ENCODE assay signal across 7 cellular contexts in the genomic region with DNA sequence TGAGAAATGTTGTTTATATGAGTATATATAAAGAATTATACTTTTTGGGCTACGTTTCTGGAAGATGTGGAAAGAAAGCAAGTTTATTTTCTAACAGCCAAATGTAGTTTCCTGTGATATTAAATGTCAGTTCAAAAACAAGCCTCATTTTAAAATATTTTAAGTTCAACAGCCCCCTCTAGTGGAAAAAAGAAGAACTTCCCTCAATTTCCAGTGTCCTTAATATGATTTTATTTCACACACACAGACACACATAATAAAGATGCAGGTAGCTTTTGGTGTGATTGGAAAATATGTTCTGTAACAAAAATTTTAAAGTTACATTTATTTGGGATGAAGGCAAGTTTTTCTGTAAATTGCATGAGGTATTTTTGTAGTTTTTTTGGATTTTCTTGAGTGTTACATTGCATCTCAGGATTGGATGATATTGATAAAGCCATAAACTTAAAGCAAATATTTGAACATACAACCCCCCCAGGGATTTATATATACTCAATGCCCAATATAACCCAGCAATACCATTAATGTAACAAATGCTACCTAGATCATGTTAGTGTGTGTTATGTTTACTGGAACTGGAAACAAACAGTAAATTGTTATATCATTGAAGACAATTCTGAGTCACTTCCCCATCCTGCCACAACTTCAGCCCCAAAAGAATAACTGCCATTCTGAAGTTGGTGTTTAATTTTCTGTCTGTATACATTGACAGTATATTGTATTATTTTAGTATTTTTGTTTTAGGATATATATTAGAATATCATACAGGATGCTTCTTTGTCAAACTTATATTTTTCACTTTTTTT. TPM values are rescaled to one million over a fixed set of nuclear protein-coding genes. Genes with fewer than 3 reads are reported as not detected.
DNase-seq lines count a peak whose midpoint lies in the region; ATAC-seq and TF ChIP-seq lines count a peak whose summit lies in the region.

No MANE protein-coding gene starts in this region.

- no peaks in the 10 kb centered on the region for H3K9me3 ChIP-seq in mesenchymal stem cell (ENCODE audit: control insufficient read depth, low read length)

- WGBS in mesenchymal stem cell: no CpG with 5 or more reads among the region's 1 CpG

- ATAC-seq in HG03159 (IDR thresholded peaks at IDR 0.05; ENCODE audit: unreplicated experiment) (peak; percentile 52), HG02938 (IDR thresholded peaks at IDR 0.05; ENCODE audit: unreplicated experiment) (no peak)

- H3K27ac Mint-ChIP-seq in chondrocyte (ENCODE audit: unreplicated experiment): no peak overlapping the region

- H3K14ac ChIP-seq in mesenchymal stem cell (ENCODE audit: low read length in 2 of 2): no peak overlapping the region

- no peak overlapping the region for H2BK5ac ChIP-seq in mesenchymal stem cell (ENCODE audit: low read depth, low read length, poor library complexity, severe bottlenecking)

- no peak overlapping the region for H4K8ac ChIP-seq in mesenchymal stem cell (ENCODE audit: low read length)

- H3K4ac ChIP-seq in mesenchymal stem cell (ENCODE audit: low read depth in 1 of 2, low read length in 2 of 2): no peak overlapping the region

- no peaks in the 10 kb centered on the region for H3K27me3 Mint-ChIP-seq in chondrocyte (ENCODE audit: low read depth)

- H4K91ac ChIP-seq in mesenchymal stem cell (ENCODE audit: low read length): no peak overlapping the region

- H3K4me3 ChIP-seq in mesenchymal stem cell (ENCODE audit: insufficient read depth in 1 of 2, low read depth in 1 of 2, low read length in 2 of 2): no peak overlapping the region

- H3K27me3 ChIP-seq in mesenchymal stem cell (ENCODE audit: control insufficient read depth in 1 of 2, insufficient read depth in 1 of 2, low read length in 2 of 2): no peaks in the 10 kb centered on the region

- peak; percentile 89 for TF ChIP-seq CTCF in chondrocyte (IDR thresholded peaks at IDR 0.05)

- H3K4me1 Mint-ChIP-seq in chondrocyte (ENCODE audit: low read depth): no peaks in the 10 kb centered on the region

- H3K79me1 ChIP-seq in mesenchymal stem cell (replicated peaks; ENCODE audit: low read length, poor library complexity, severe bottlenecking): no peaks in the 10 kb centered on the region

- peak overlapping the region; percentile 68 for H3K9ac ChIP-seq in mesenchymal stem cell (ENCODE audit: low read length)

- H3K9me3 Mint-ChIP-seq in chondrocyte (ENCODE audit: low read depth): no peaks in the 10 kb centered on the region

- H3K18ac ChIP-seq in mesenchymal stem cell (ENCODE audit: low read depth in 1 of 2, low read length in 2 of 2): no peak overlapping the region

- no peaks in the 10 kb centered on the region for H3K36me3 ChIP-seq in mesenchymal stem cell (ENCODE audit: control insufficient read depth in 1 of 2, insufficient read depth in 2 of 2, low read depth in 1 of 2, low read length in 2 of 2)

- H2AFZ ChIP-seq in mesenchymal stem cell (ENCODE audit: low read depth, low read length): no peak overlapping the region

- DNase-seq in GDM1 (lab: John Stamatoyannopoulos, UW) (peak; percentile 13), NCI-H774 (lab: John Stamatoyannopoulos, UW) (peak; percentile 54), chondrocyte (ENCODE audit: low spot score) (no peak), mesenchymal stem cell (peak; percentile 51)
- no peak for DNase-seq in stimulated activated CD8-positive, alpha-beta memory T cell treated with anti-CD3 and anti-CD28 coated beads, Interleukin-4, amount 100 ng/mL, for 48 hours

- no peak overlapping the region for H2BK12ac ChIP-seq in mesenchymal stem cell (ENCODE audit: low read length in 2 of 2)

- H3K36me3 Mint-ChIP-seq in chondrocyte (ENCODE audit: low read depth): no peaks in the 10 kb centered on the region

- H2AK5ac ChIP-seq in mesenchymal stem cell (ENCODE audit: low read length, severe bottlenecking): no peak overlapping the region

- no peak overlapping the region for H3K23ac ChIP-seq in mesenchymal stem cell (ENCODE audit: low read length in 2 of 2)

- H3K4me3 Mint-ChIP-seq in chondrocyte (ENCODE audit: unreplicated experiment): no peak overlapping the region

- H3K27ac ChIP-seq in mesenchymal stem cell (ENCODE audit: low read length, poor library complexity, severe bottlenecking): no peak overlapping the region

- no peak overlapping the region for H2BK120ac ChIP-seq in mesenchymal stem cell (ENCODE audit: low read depth, low read length)

- no peaks in the 10 kb centered on the region for H3K4me1 ChIP-seq in mesenchymal stem cell (ENCODE audit: control insufficient read depth, insufficient read depth, low read depth, low read length)

- no peak overlapping the region for H3K4me2 ChIP-seq in mesenchymal stem cell (ENCODE audit: low read length, poor library complexity, severe bottlenecking)

- H2BK15ac ChIP-seq in mesenchymal stem cell (ENCODE audit: low read depth, poor library complexity, severe bottlenecking): no peak overlapping the region

RNA-seq across cellular contexts. Expression of a gene that starts 54.0 kb away (rescaled TPM):
- 2.6 to 6.3 TPM (median 3.2 TPM) in 3 replicates for total RNA-seq in chondrocyte
- polyA plus RNA-seq in mesenchymal stem cell (2013, experiment 1 of 2): 0.51 TPM
- 0.49 TPM for polyA plus RNA-seq in mesenchymal stem cell (2013, experiment 2 of 2)

Comparison
In these comparisons a context has a peak if more than half of its experiments do, and no peak if none do; other contexts are left out.
1. DNase-seq: peak in GDM1 (single experiment), NCI-H774 (single experiment) and mesenchymal stem cell (single experiment); none in chondrocyte (single experiment) and stimulated activated CD8-positive, alpha-beta memory T cell treated with anti-CD3 and anti-CD28 coated beads, Interleukin-4, amount 100 ng/mL, for 48 hours (single experiment).